ENCODE assay signal across 8 cellular contexts in genomic region chr19:6372594-6373095, GRCh38. TPM values are rescaled to one million over a fixed set of nuclear protein-coding genes. Genes with fewer than 3 reads are reported as not detected.
DNase-seq lines count a peak whose midpoint lies in the region; ATAC-seq, FAIRE-seq and TF ChIP-seq lines count a peak whose summit lies in the region.

Gene ALKBH7, plus strand, starts transcription at chr19:6372794. Its CDS starts 27 bp downstream, at chr19:6372821.

- H3K9me3 ChIP-seq in astrocyte (ENCODE audit: insufficient read depth, low read depth, low read length): no peaks in the 10 kb centered on the region
- no peaks in the 10 kb centered on the region for H3K9me3 ChIP-seq in right cardiac atrium (ENCODE audit: control insufficient read depth, low read length)
- no peaks in the 10 kb centered on the region for H3K9me3 ChIP-seq in psoas muscle

- H3K36me3 ChIP-seq in astrocyte (ENCODE audit: insufficient read depth, low read length) (peaks cover 5% of the 10 kb centered on the region), psoas muscle (ENCODE audit: insufficient read depth in 1 of 2, low read depth in 1 of 2) (peaks cover 0 to 30% of the 10 kb centered on the region in 2 donors), urinary bladder (ENCODE audit: insufficient read depth) (no peaks in the 10 kb centered on the region)

- peak within 1 kb of the TSS; percentile 96 for H3K9ac ChIP-seq in astrocyte (ENCODE audit: low read length)

- H3K27ac ChIP-seq in astrocyte (ENCODE audit: low read depth, low read length) (peak within 1 kb of the TSS; percentile 96), right cardiac atrium (ENCODE audit: low read length) (peak within 1 kb of the TSS; percentile 100), psoas muscle (peak within 1 kb of the TSS; percentile 98), urinary bladder (ENCODE audit: low read depth) (peak within 1 kb of the TSS; percentile 93)

- H4K20me1 ChIP-seq in astrocyte (ENCODE audit: insufficient read depth, low read length): no peaks in the 10 kb centered on the region

- under 1% methylated on average over 47 of the region's 47 CpGs for WGBS in right cardiac atrium
- WGBS in psoas muscle, 3 donors: 0 to 1% (median 1%) methylated on average over 34 to 47 of the region's 47 CpGs
- under 1% methylated on average over 47 of the region's 47 CpGs for WGBS in urinary bladder

- H2AFZ ChIP-seq in astrocyte (ENCODE audit: low read depth, low read length): peak within 1 kb of the TSS; percentile 95

- peaks cover 5% of the 10 kb centered on the region for H3K36me3 Mint-ChIP-seq in astrocyte (ENCODE audit: low read depth, unreplicated experiment)

- ATAC-seq in HG02938 (IDR thresholded peaks at IDR 0.05; ENCODE audit: unreplicated experiment) (peak; percentile 82), right cardiac atrium (peak; percentile 90 to 93), psoas muscle (peak; percentile 87 to 92 (median 89))

- H3K4me1 ChIP-seq in astrocyte (ENCODE audit: insufficient read depth, low read length) (peaks cover 13% of the 10 kb centered on the region), right cardiac atrium (ENCODE audit: control insufficient read depth, insufficient read depth, low read length) (peaks cover 3% of the 10 kb centered on the region), psoas muscle (no peaks in the 10 kb centered on the region), urinary bladder (ENCODE audit: insufficient read depth) (no peaks in the 10 kb centered on the region)

- peak; percentile 75 for FAIRE-seq in astrocyte (lab: Jason Lieb, UNC)

- in situ Hi-C loops in GM13977 (cut with MboI; ENCODE audit: low pct_unique_long_range_greater_than_20kb, low sequenced_read_pairs, unreplicated experiment): no loop called here

- peak within 1 kb of the TSS; percentile 97 for H3K27ac Mint-ChIP-seq in astrocyte (ENCODE audit: unreplicated experiment)

- H3K4me3 ChIP-seq in astrocyte (ENCODE audit: insufficient read depth, low read depth, low read length) (peak within 1 kb of the TSS; percentile 89), right cardiac atrium (ENCODE audit: low read length) (peak within 1 kb of the TSS; percentile 90), psoas muscle (peak within 1 kb of the TSS; percentile 90), urinary bladder (ENCODE audit: low read depth, low read length) (peak within 1 kb of the TSS; percentile 55)

- H3K4me1 Mint-ChIP-seq in astrocyte (ENCODE audit: low read depth, unreplicated experiment): peaks cover 6% of the 10 kb centered on the region

- intact Hi-C loops in T-helper 2 cell treated with Interferon-gamma antibody and Interleukin-4, amounts not matched to agents 100 ng/mL and 5 ng/mL, for 36 hours (cut with micrococcal nuclease): loop anchor here (1.0 to 10.0 kb wide), 7 partner anchors 11 to 692 kb away; partner anchors contain the start of genes CLPP, GTF2F1 and ZNF557
- intact Hi-C loops in right cardiac atrium (cut with DNase I): no loop called here
- intact Hi-C loops in psoas muscle (cut with DNase I): loop anchor here in 1 of 2 donors (1.0 to 10.0 kb wide), 3 partner anchors 21 to 688 kb away; partner anchors contain the start of genes GTF2F1, HSD11B1L and MICOS13

- no peaks in the 10 kb centered on the region for H3K27me3 Mint-ChIP-seq in astrocyte (ENCODE audit: low read depth, unreplicated experiment)

- peak within 1 kb of the TSS; percentile 86 for H3K4me3 Mint-ChIP-seq in astrocyte (ENCODE audit: unreplicated experiment)

- DNase-seq in GM13977 (ENCODE audit: low spot score) (peak; percentile 95), NCI-H187 (lab: John Stamatoyannopoulos, UW) (peak; percentile 60 to 86), astrocyte (ENCODE audit: low read depth) (peak; percentile 99), right cardiac atrium (peak; percentile 98 to 99 (median 99)), psoas muscle (peak; percentile 96 to 98)

- peak within 1 kb of the TSS; percentile 96 for H3K4me2 ChIP-seq in astrocyte (ENCODE audit: low read length)

- H3K9me3 Mint-ChIP-seq in astrocyte (ENCODE audit: unreplicated experiment): no peaks in the 10 kb centered on the region

- H3K27me3 ChIP-seq in astrocyte (ENCODE audit: insufficient read depth, low read length) (no peaks in the 10 kb centered on the region), right cardiac atrium (ENCODE audit: control insufficient read depth, insufficient read depth) (no peaks in the 10 kb centered on the region), psoas muscle (ENCODE audit: insufficient read depth in 3 of 3, low read length in 2 of 3) (no peaks in the 10 kb centered on the region)

- TF ChIP-seq CTCF in GM13977 (IDR thresholded peaks at IDR 0.05; ENCODE audit: extremely low read depth, insufficient read depth, missing control alignments) (no peak), astrocyte (IDR thresholded peaks at IDR 0.05; ENCODE audit: insufficient read depth, low read depth, low read length) (no peak), psoas muscle (IDR thresholded peaks at IDR 0.05) (no peak)

- no peaks in the 10 kb centered on the region for H3K79me2 ChIP-seq in astrocyte (ENCODE audit: insufficient read depth, low read length)

RNA-seq across cellular contexts. Expression of gene ALKBH7, which starts in this region (rescaled TPM):
- total RNA-seq in T-helper 2 cell treated with Interferon-gamma antibody and Interleukin-4, amounts not matched to agents 100 ng/mL and 5 ng/mL, for 36 hours: 32.2 and 34.1 TPM in 2 replicates
- total RNA-seq in astrocyte: 58.4 and 63.2 TPM in 2 replicates
- 100 to 1,000 TPM in 3 of 4 donors, 10 to 100 TPM in 1; 95.6 to 127 (median 119) TPM for total RNA-seq in right cardiac atrium
- 99.0 TPM for polyA plus RNA-seq in right cardiac atrium
- total RNA-seq in psoas muscle: 100 to 1,000 TPM in 2 of 4 donors, 10 to 100 TPM in 2; 72.3 to 120 (median 96.8) TPM
- polyA plus RNA-seq in psoas muscle: 100 to 1,000 TPM in 1 of 3 donors, 10 to 100 TPM in 2; 71.5 to 114 (median 99.5) TPM
- 38.4 TPM for total RNA-seq in urinary bladder
- polyA plus RNA-seq in urinary bladder: 77.4 TPM

Comparison
In these comparisons a context has a peak if more than half of its experiments do, and no peak if none do; other contexts are left out.
1. Peak in every context shown above with its lines: DNase-seq, ATAC-seq, H3K4me3 ChIP-seq and H3K27ac ChIP-seq.